Comparison of ENCODE assay signal across 15 cellular contexts in the genomic region with DNA sequence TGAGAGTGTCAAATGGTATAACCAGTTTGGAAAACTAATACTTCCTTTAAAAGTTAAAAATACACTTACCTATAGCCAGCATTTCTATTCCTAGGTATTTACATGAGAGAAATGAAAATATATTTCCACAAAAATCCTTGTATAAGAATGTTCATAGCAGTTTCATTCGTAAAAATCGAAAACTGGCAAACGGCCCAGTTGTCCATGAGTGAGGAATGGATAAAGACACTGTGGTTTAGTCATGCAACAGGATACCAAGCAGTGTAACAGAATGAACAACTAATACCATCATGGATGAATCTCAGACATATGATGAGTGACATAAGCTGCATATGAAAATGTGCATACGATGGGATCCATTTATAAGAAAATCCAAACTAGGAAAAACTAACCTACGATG.
DNase-seq lines count a peak whose midpoint lies in the region; ATAC-seq and TF ChIP-seq lines count a peak whose summit lies in the region.
"Had no signal": no experiment of that assay in that cellular context is flagged by ENCODE, and none has a peak within 500 bp of the region (broad histone marks: within the 10 kb centered on the region; RNA-seq: fewer than 3 reads in every experiment).

No MANE protein-coding gene starts in this region.

- RAD21 ChIA-PET in HCT116 (lab: Charles Lee; ENCODE audit: low non-redundant PET in 1 of 2, low total read pairs in 2 of 2, uncharacterized antibody in 2 of 2, unreplicated experiment in 2 of 2): no interaction called here

- H3K4me3 ChIP-seq in HCT116 (replicated peaks in 1 of 2; ENCODE audit: low read depth in 1 of 2, low read length in 2 of 2) (no peak overlapping the region), psoas muscle (no peak overlapping the region), tibial artery (no peak overlapping the region), esophagus squamous epithelium (no peak overlapping the region)
- H3K4me3 ChIP-seq: HAP-1 had no signal

- H3K9me3 Mint-ChIP-seq in activated naive CD4-positive, alpha-beta T cell treated with anti-CD3 and anti-CD28 coated beads, Interleukin-2, amount 10 ng/mL, durations not matched to agents 7 days and 5 days: peaks cover 3% of the 10 kb centered on the region

- H3K4me1 Mint-ChIP-seq in activated naive CD4-positive, alpha-beta T cell treated with anti-CD3 and anti-CD28 coated beads, Interleukin-2, amount 10 ng/mL, durations not matched to agents 7 days and 5 days: no peaks in the 10 kb centered on the region
- H3K4me1 Mint-ChIP-seq: CD14-positive monocyte, IgD-negative memory B cell had no signal

- H3K36me3 ChIP-seq in HCT116 (ENCODE audit: control insufficient read depth in 1 of 2, insufficient read depth in 2 of 2, low read length in 2 of 2) (no peaks in the 10 kb centered on the region), psoas muscle (ENCODE audit: insufficient read depth in 1 of 2, low read depth in 1 of 2) (no peaks in the 10 kb centered on the region), tibial artery (no peaks in the 10 kb centered on the region), esophagus squamous epithelium (no peaks in the 10 kb centered on the region)
- H3K36me3 ChIP-seq: HAP-1 had no signal

- H3K27me3 ChIP-seq in HCT116 (ENCODE audit: insufficient read depth, low read length): no peaks in the 10 kb centered on the region
- no peaks in the 10 kb centered on the region for H3K27me3 ChIP-seq in psoas muscle (ENCODE audit: insufficient read depth in 3 of 3, low read length in 2 of 3)
- no peaks in the 10 kb centered on the region for H3K27me3 ChIP-seq in tibial artery
- no peaks in the 10 kb centered on the region for H3K27me3 ChIP-seq in esophagus squamous epithelium

- TF ChIP-seq CTCF in HCT116 (IDR thresholded peaks at IDR 0.05 in 2 of 3, conservative IDR thresholded peaks at IDR 0.05 in 1 of 3; ENCODE audit: borderline replicate concordance in 1 of 3, insufficient read depth in 1 of 3, low read depth in 2 of 3, low read length in 2 of 3) (no peak), psoas muscle (IDR thresholded peaks at IDR 0.05) (no peak), tibial artery (IDR thresholded peaks at IDR 0.05) (no peak), esophagus squamous epithelium (IDR thresholded peaks at IDR 0.05) (no peak)

- POLR2A ChIA-PET in HCT116 (lab: Charles Lee): no interaction called here

- no peaks in the 10 kb centered on the region for H4K20me1 ChIP-seq in HCT116 (ENCODE audit: insufficient read depth)

- H3K4me3 Mint-ChIP-seq in activated naive CD4-positive, alpha-beta T cell treated with anti-CD3 and anti-CD28 coated beads, Interleukin-2, amount 10 ng/mL, durations not matched to agents 7 days and 5 days: no peak overlapping the region
- H3K4me3 Mint-ChIP-seq: CD14-positive monocyte; CD8-positive, alpha-beta T cell; IgD-negative memory B cell had no signal

- 0 out of 4 replicates have a peak, but pooled peaks cover 0 to 6% of the 10 kb centered on the region in 2 experiments for H3K9me3 ChIP-seq in HCT116 (ENCODE audit: control insufficient read depth in 1 of 2, insufficient read depth in 1 of 2, low read depth in 1 of 2, low read length in 2 of 2)
- peaks cover 5% of the 10 kb centered on the region for H3K9me3 ChIP-seq in psoas muscle
- H3K9me3 ChIP-seq in tibial artery: no peaks in the 10 kb centered on the region
- H3K9me3 ChIP-seq in esophagus squamous epithelium: no peaks in the 10 kb centered on the region
- H3K9me3 ChIP-seq: HAP-1 had no signal

- H2AFZ ChIP-seq in HCT116 (ENCODE audit: low read depth, low read length, poor library complexity, severe bottlenecking): peak overlapping the region; percentile 17

- H3K4me2 ChIP-seq in HCT116 (ENCODE audit: low read length): peak overlapping the region; percentile 65; the same call in 1 of the 2 replicates
- H3K4me2 ChIP-seq: KMS-11 had no signal

- H3K79me2 ChIP-seq in HCT116 (ENCODE audit: insufficient read depth, low read length): no peaks in the 10 kb centered on the region

- peaks cover 6 to 27% of the 10 kb centered on the region in 2 experiments for H3K4me1 ChIP-seq in HCT116 (ENCODE audit: control insufficient read depth in 1 of 2, insufficient read depth in 2 of 2, low read length in 2 of 2)
- no peaks in the 10 kb centered on the region for H3K4me1 ChIP-seq in psoas muscle
- peaks cover 0 to 16% (median 3%) of the 10 kb centered on the region in 4 donors for H3K4me1 ChIP-seq in tibial artery
- peaks cover 3 to 46% (median 15%) of the 10 kb centered on the region in 3 donors for H3K4me1 ChIP-seq in esophagus squamous epithelium
- H3K4me1 ChIP-seq: HAP-1 had no signal

- H3K27me3 Mint-ChIP-seq in activated naive CD4-positive, alpha-beta T cell treated with anti-CD3 and anti-CD28 coated beads, Interleukin-2, amount 10 ng/mL, durations not matched to agents 7 days and 5 days: peaks cover 39% of the 10 kb centered on the region

- CTCF ChIA-PET in HCT116 (lab: Charles Lee): no interaction called here
- CTCF ChIA-PET in activated naive CD4-positive, alpha-beta T cell treated with anti-CD3 and anti-CD28 coated beads, Interleukin-2, amount 10 ng/mL, durations not matched to agents 7 days and 5 days (lab: Charles Lee): no interaction called here

- H3K27ac ChIP-seq in HCT116 (ENCODE audit: low read depth, low read length) (no peak overlapping the region), psoas muscle (peak overlapping the region; percentile 66), tibial artery (no peak overlapping the region), esophagus squamous epithelium (no peak overlapping the region)
- H3K27ac ChIP-seq: KMS-11 had no signal

- peak; percentile 30 for DNase-seq in EH (ENCODE audit: low read depth)
- no peak for DNase-seq in HCT116 (ENCODE audit: low read depth, low spot score)
- peak; percentile 51 for DNase-seq in RPMI7951 (ENCODE audit: low read depth)
- DNase-seq in psoas muscle: no peak
- DNase-seq in activated naive CD4-positive, alpha-beta T cell treated with anti-CD3 and anti-CD28 coated beads, Interleukin-2, amount 10 ng/mL, durations not matched to agents 7 days and 5 days: no peak
- DNase-seq in tibial artery: no peak
- DNase-seq in NCI-H82 (lab: John Stamatoyannopoulos, UW): no peak
- DNase-seq in esophagus squamous epithelium (lab: John Stamatoyannopoulos, UW): no peak
- DNase-seq: Caco-2; CD8-positive, alpha-beta T cell; DMS 273 treated with DMSO at 0.1 percent for 48 hours had no signal

- intact Hi-C loops in HCT116 (cut with micrococcal nuclease) (no loop called here), psoas muscle (cut with DNase I) (no loop called here), tibial artery (cut with DNase I; ENCODE audit: low total_unique reads) (no loop called here), esophagus squamous epithelium (cut with DNase I) (no loop called here)

- TF ChIP-seq POLR2A in HCT116 (IDR thresholded peaks at IDR 0.05; ENCODE audit: borderline replicate concordance, extremely low read depth, insufficient read depth, insufficient read length) (no peak), esophagus squamous epithelium (IDR thresholded peaks at IDR 0.05) (no peak)

- no peak overlapping the region for H3K9ac ChIP-seq in HCT116 (ENCODE audit: low read length)
- H3K9ac ChIP-seq: KMS-11 had no signal

- BruUV-seq in HCT116 (replicated peaks; lab: Mats Ljungman, UMichigan): no TSS peak

- TF ChIP-seq RAD21 in HCT116 (IDR thresholded peaks at IDR 0.05; ENCODE audit: low read depth): no peak

- no peaks in the 10 kb centered on the region for H3K36me3 Mint-ChIP-seq in activated naive CD4-positive, alpha-beta T cell treated with anti-CD3 and anti-CD28 coated beads, Interleukin-2, amount 10 ng/mL, durations not matched to agents 7 days and 5 days
- H3K36me3 Mint-ChIP-seq: CD14-positive monocyte; CD8-positive, alpha-beta T cell had no signal

- no peak overlapping the region for H3K27ac Mint-ChIP-seq in activated naive CD4-positive, alpha-beta T cell treated with anti-CD3 and anti-CD28 coated beads, Interleukin-2, amount 10 ng/mL, durations not matched to agents 7 days and 5 days
- H3K27ac Mint-ChIP-seq: CD14-positive monocyte; CD8-positive, alpha-beta T cell; IgD-negative memory B cell had no signal

- WGBS in psoas muscle, 3 donors: 83 to 89% (median 84%) methylated on average over 5 of the region's 5 CpGs
- WGBS in esophagus squamous epithelium, 2 donors: 86 to 92% methylated on average over 5 of the region's 5 CpGs

- ATAC-seq in HCT116 (no peak), psoas muscle (no peak)
- ATAC-seq: CD8-positive, alpha-beta T cell had no signal

- H3K9me2 ChIP-seq in HCT116 (ENCODE audit: insufficient read depth): no peaks in the 10 kb centered on the region

TF ChIP-seq in HCT116, 20 proteins besides CTCF, POLR2A, EP300 and RAD21:
- TF ChIP-seq POLR2AphosphoS5 (IDR thresholded peaks at IDR 0.05; ENCODE audit: low read depth, low read length): no peak
- no peak for TF ChIP-seq EGR1 (IDR thresholded peaks at IDR 0.05; ENCODE audit: low read depth)
- TF ChIP-seq SP1 (IDR thresholded peaks at IDR 0.05; ENCODE audit: low read depth): no peak
- TF ChIP-seq TCF7L2 (IDR thresholded peaks at IDR 0.05; ENCODE audit: borderline replicate concordance, extremely low read depth, insufficient read depth, insufficient read length): no peak
- no peak for TF ChIP-seq SIN3A (IDR thresholded peaks at IDR 0.05; ENCODE audit: low read depth)
- no peak for TF ChIP-seq YY1 (IDR thresholded peaks at IDR 0.05; ENCODE audit: extremely low read depth, insufficient replicate concordance, low read depth, low read length)

Comparison
In these comparisons a context has a peak if more than half of its experiments do, and no peak if none do; other contexts are left out.
1. DNase-seq: peak in EH (single experiment) and RPMI7951 (single experiment); none in HCT116 (single experiment), psoas muscle (0 of 2), activated naive CD4-positive, alpha-beta T cell treated with anti-CD3 and anti-CD28 coated beads, Interleukin-2, amount 10 ng/mL, durations not matched to agents 7 days and 5 days (single experiment), tibial artery (0 of 2), NCI-H82 (single experiment) and esophagus squamous epithelium (single experiment).